Comparison of ENCODE assay signal across 8 cellular contexts in genomic region chr7:81887098-81887497, GRCh38.
DNase-seq lines count a peak whose midpoint lies in the region; ATAC-seq and TF ChIP-seq lines count a peak whose summit lies in the region.

No MANE protein-coding gene starts in this region.

- H3K9ac ChIP-seq in SK-N-SH, result no peak overlapping the region

- H3K9me3 Mint-ChIP-seq in activated naive CD4-positive, alpha-beta T cell treated with anti-CD3 and anti-CD28 coated beads for 36 hours, result no peaks in the 10 kb centered on the region
- H3K9me3 Mint-ChIP-seq in MCF 10A (ENCODE audit: unreplicated experiment), result no peaks in the 10 kb centered on the region

- no peaks in the 10 kb centered on the region for H3K36me3 Mint-ChIP-seq in activated naive CD4-positive, alpha-beta T cell treated with anti-CD3 and anti-CD28 coated beads for 36 hours (ENCODE audit: low read depth)
- H3K36me3 Mint-ChIP-seq in MCF 10A (ENCODE audit: insufficient read depth, unreplicated experiment), result no peaks in the 10 kb centered on the region

- no peak overlapping the region for H3K27ac Mint-ChIP-seq in activated naive CD4-positive, alpha-beta T cell treated with anti-CD3 and anti-CD28 coated beads for 36 hours
- no peak overlapping the region for H3K27ac Mint-ChIP-seq in MCF 10A (ENCODE audit: low read depth, unreplicated experiment)

- peak overlapping the region in 1 of 2 experiments; percentile 86; a peak in 2 of 4 replicates for H3K27ac ChIP-seq in SK-N-SH (ENCODE audit: low read depth in 2 of 2, low read length in 1 of 2)

- H3K79me2 ChIP-seq in SK-N-SH (ENCODE audit: insufficient read depth), result no peaks in the 10 kb centered on the region

- H2AFZ ChIP-seq in SK-N-SH (ENCODE audit: low read depth), result no peak overlapping the region

- TF ChIP-seq EP300 in SK-N-SH (IDR thresholded peaks at IDR 0.05; ENCODE audit: borderline replicate concordance in 1 of 2, low read depth in 1 of 2, low read length in 1 of 2), result peak; percentile 31 to 72; a peak in 2 of 4 replicates

- H3K4me3 Mint-ChIP-seq in activated naive CD4-positive, alpha-beta T cell treated with anti-CD3 and anti-CD28 coated beads for 36 hours, result no peak overlapping the region
- H3K4me3 Mint-ChIP-seq in MCF 10A (ENCODE audit: unreplicated experiment), result no peak overlapping the region

- no peaks in the 10 kb centered on the region for H4K20me1 ChIP-seq in SK-N-SH (ENCODE audit: insufficient read depth)

- H3K27me3 Mint-ChIP-seq in activated naive CD4-positive, alpha-beta T cell treated with anti-CD3 and anti-CD28 coated beads for 36 hours (ENCODE audit: low read depth), result peaks cover 2% of the 10 kb centered on the region
- H3K27me3 Mint-ChIP-seq in MCF 10A (ENCODE audit: insufficient read depth, unreplicated experiment), result peaks cover 90% of the 10 kb centered on the region

- no peak for ATAC-seq in SK-N-SH treated with all-trans-retinoic acid at 6 μM for 48 hours
- peak; percentile 71 for ATAC-seq in HG03354 (IDR thresholded peaks at IDR 0.05; ENCODE audit: poor library complexity, severe bottlenecking, unreplicated experiment)

- POLR2A ChIA-PET in SK-N-SH (lab: Yijun Ruan, JAX) (no interaction called here), MCF 10A (lab: Yijun Ruan, JAX) (no interaction called here)

- TF ChIP-seq RAD21 in SK-N-SH (IDR thresholded peaks at IDR 0.05; ENCODE audit: low read length), result no peak

- CTCF ChIA-PET in SK-N-SH (lab: Yijun Ruan, JAX) (interaction anchor here (1.0 kb wide), 1 partner anchor 11 kb away, joined by 3 read pairs; no protein-coding TSS in a partner anchor), MCF 10A (lab: Yijun Ruan, JAX) (no interaction called here)
- CTCF ChIA-PET in activated naive CD4-positive, alpha-beta T cell treated with anti-CD3 and anti-CD28 coated beads for 36 hours (lab: Charles Lee), result no interaction called here

- H3K4me3 ChIP-seq in SK-N-SH (ENCODE audit: low read depth in 2 of 2, low read length in 1 of 2), result no peak overlapping the region

- H3F3A ChIP-seq in SK-N-SH (replicated peaks; ENCODE audit: insufficient read depth), result no peaks in the 10 kb centered on the region

- no peaks in the 10 kb centered on the region for H3K9me2 ChIP-seq in SK-N-SH

- BruUV-seq in MCF 10A (replicated peaks; lab: Mats Ljungman, UMichigan), result no TSS peak

- peaks cover 7 to 12% of the 10 kb centered on the region in 2 experiments; a peak in 3 of 4 replicates for H3K4me1 ChIP-seq in SK-N-SH (ENCODE audit: control insufficient read depth in 1 of 2, insufficient read depth in 2 of 2, low read depth in 1 of 2, low read length in 1 of 2)

- H3K27me3 ChIP-seq in SK-N-SH (ENCODE audit: insufficient read depth), result no peaks in the 10 kb centered on the region

- H3K4me1 Mint-ChIP-seq in activated naive CD4-positive, alpha-beta T cell treated with anti-CD3 and anti-CD28 coated beads for 36 hours (ENCODE audit: low read depth), result no peaks in the 10 kb centered on the region
- no peaks in the 10 kb centered on the region for H3K4me1 Mint-ChIP-seq in MCF 10A (ENCODE audit: insufficient read depth, unreplicated experiment)

- no peaks in the 10 kb centered on the region for H3K9me3 ChIP-seq in SK-N-SH

- no peaks in the 10 kb centered on the region for H3K36me3 ChIP-seq in SK-N-SH (replicated peaks in 1 of 2; ENCODE audit: control insufficient read depth in 1 of 2, insufficient read depth in 2 of 2, low read length in 1 of 2)

- DNase-seq in SK-N-SH, result peak; percentile 15
- peak; percentile 94 for DNase-seq in NCI-H2107 treated with DMSO at 0.1 percent for 48 hours (lab: John Stamatoyannopoulos, UW; ENCODE audit: unreplicated experiment)
- peak; percentile 59 for DNase-seq in pulmonary artery endothelial cell (ENCODE audit: low read depth, low spot score)
- no peak for DNase-seq in activated naive CD4-positive, alpha-beta T cell treated with anti-CD3 and anti-CD28 coated beads for 36 hours
- DNase-seq in hypothalamus (lab: John Stamatoyannopoulos, UW), result no peak
- no peak for DNase-seq in MCF 10A (ENCODE audit: unreplicated experiment)

- H3K4me2 ChIP-seq in SK-N-SH, result no peak overlapping the region

- TF ChIP-seq CTCF in SK-N-SH (IDR thresholded peaks at IDR 0.05) (no peak), MCF 10A (IDR thresholded peaks at IDR 0.05; ENCODE audit: unreplicated experiment) (no peak)

- intact Hi-C loops in activated naive CD4-positive, alpha-beta T cell treated with anti-CD3 and anti-CD28 coated beads for 36 hours (cut with micrococcal nuclease), result no loop called here
- intact Hi-C loops in MCF 10A (cut with micrococcal nuclease), result no loop called here

TF ChIP-seq in SK-N-SH, 30 proteins besides CTCF, POLR2A, EP300 and RAD21:
- TF ChIP-seq SMC3 (IDR thresholded peaks at IDR 0.05; ENCODE audit: low read depth, low read length) (no peak), RCOR1 (IDR thresholded peaks at IDR 0.05; ENCODE audit: low read length) (peak; percentile 73; the same call in 1 of the 2 replicates), CHD2 (IDR thresholded peaks at IDR 0.05; ENCODE audit: low read length, partially characterized antibody) (no peak), TCF12 (IDR thresholded peaks at IDR 0.05) (peak; percentile 63)

TF ChIP-seq in SK-N-SH treated with all-trans-retinoic acid at 6 μM for 48 hours, 23 proteins besides CTCF, POLR2A, EP300 and RAD21:
- TF ChIP-seq GLIS3 (CRISPR knock-in tag; IDR thresholded peaks at IDR 0.05) (no peak), TOX (CRISPR knock-in tag; IDR thresholded peaks at IDR 0.05; ENCODE audit: borderline replicate concordance) (no peak), CREB5 (CRISPR knock-in tag; IDR thresholded peaks at IDR 0.05; ENCODE audit: low read depth) (no peak), ZNF8 (CRISPR knock-in tag; IDR thresholded peaks at IDR 0.05) (no peak), ISL1 (CRISPR knock-in tag; IDR thresholded peaks at IDR 0.05) (no peak), RARB (CRISPR knock-in tag; IDR thresholded peaks at IDR 0.05) (no peak)

Comparison
In these comparisons a context has a peak if more than half of its experiments do, and no peak if none do; other contexts are left out.
1. DNase-seq: peak in SK-N-SH (single experiment), NCI-H2107 treated with DMSO at 0.1 percent for 48 hours (single experiment) and pulmonary artery endothelial cell (single experiment); none in activated naive CD4-positive, alpha-beta T cell treated with anti-CD3 and anti-CD28 coated beads for 36 hours (single experiment), hypothalamus (0 of 51) and MCF 10A (single experiment).